ENCODE assay signal across 9 cellular contexts in genomic region chr3:85576091-85576690, GRCh38.
A peak's percentile ranks its signal among the peaks of the same experiment; 100 is the strongest.
DNase-seq lines count a peak whose midpoint lies in the region; ATAC-seq and TF ChIP-seq lines count a peak whose summit lies in the region.
"Had no signal": no experiment of that assay in that cellular context is flagged by ENCODE, and none has a peak within 500 bp of the region (broad histone marks: within the 10 kb centered on the region; RNA-seq: fewer than 3 reads in every experiment).

No MANE protein-coding gene starts in this region.

- no peaks in the 10 kb centered on the region for H4K20me1 ChIP-seq in OCI-LY1 (ENCODE audit: insufficient read depth, low read length)

- no peak overlapping the region for H3K27ac Mint-ChIP-seq in activated naive CD8-positive, alpha-beta T cell treated with anti-CD3 and anti-CD28 coated beads for 36 hours
- H3K27ac Mint-ChIP-seq: activated naive CD8-positive, alpha-beta T cell had no signal

- H3K9ac ChIP-seq in OCI-LY1 (ENCODE audit: low read length) = no peak overlapping the region

- H2AFZ ChIP-seq in OCI-LY1 (ENCODE audit: low read length) = no peak overlapping the region

- H3K27me3 ChIP-seq in OCI-LY1 (ENCODE audit: insufficient read depth, low read length) = no peaks in the 10 kb centered on the region

- H3K36me3 Mint-ChIP-seq in activated naive CD8-positive, alpha-beta T cell treated with anti-CD3 and anti-CD28 coated beads for 36 hours = no peaks in the 10 kb centered on the region
- H3K36me3 Mint-ChIP-seq: activated naive CD8-positive, alpha-beta T cell had no signal

- intact Hi-C loops in left cardiac atrium (cut with DNase I) = loop anchor here in 1 of 2 donors (10.0 kb wide), 1 partner anchor 601 kb away; no protein-coding TSS in a partner anchor

- H3F3A ChIP-seq in OCI-LY1 (ENCODE audit: insufficient read depth, low read length) = no peaks in the 10 kb centered on the region

- H3K9me2 ChIP-seq in OCI-LY1 (ENCODE audit: low read depth, low read length) = no peaks in the 10 kb centered on the region

- no peaks in the 10 kb centered on the region for H3K79me2 ChIP-seq in OCI-LY1 (ENCODE audit: insufficient read depth, low read length)

- H3K27me3 Mint-ChIP-seq in activated naive CD8-positive, alpha-beta T cell treated with anti-CD3 and anti-CD28 coated beads for 36 hours = no peaks in the 10 kb centered on the region

- no peak overlapping the region for H3K4me2 ChIP-seq in OCI-LY1 (ENCODE audit: low read length)

- no peaks in the 10 kb centered on the region for H3K9me3 Mint-ChIP-seq in activated naive CD8-positive, alpha-beta T cell treated with anti-CD3 and anti-CD28 coated beads for 36 hours

- no peaks in the 10 kb centered on the region for H3K4me1 Mint-ChIP-seq in activated naive CD8-positive, alpha-beta T cell treated with anti-CD3 and anti-CD28 coated beads for 36 hours

- no peak overlapping the region for H3K27ac ChIP-seq in OCI-LY1 (ENCODE audit: low read depth, low read length, poor library complexity, severe bottlenecking)

- peak; percentile 81 for ATAC-seq in GM19372 (IDR thresholded peaks at IDR 0.05; ENCODE audit: low read depth, unreplicated experiment)
- peak; percentile 81 for ATAC-seq in HG03460 (IDR thresholded peaks at IDR 0.05; ENCODE audit: unreplicated experiment)
- ATAC-seq in left cardiac atrium = no peak

- TF ChIP-seq CTCF in OCI-LY1 (IDR thresholded peaks at IDR 0.05; ENCODE audit: low read length) = peak; percentile 65

- H3K4me1 ChIP-seq in OCI-LY1 (ENCODE audit: insufficient read depth, low read length, severe bottlenecking) = no peaks in the 10 kb centered on the region

- H3K4me3 Mint-ChIP-seq in activated naive CD8-positive, alpha-beta T cell treated with anti-CD3 and anti-CD28 coated beads for 36 hours = no peak overlapping the region
- H3K4me3 Mint-ChIP-seq: activated naive CD8-positive, alpha-beta T cell had no signal

- DNase-seq in DMS53 (lab: John Stamatoyannopoulos, UW) (peak; percentile 54), left cardiac atrium (peak; percentile 44), pulmonary artery endothelial cell (ENCODE audit: low read depth, low spot score) (peak; percentile 11), cortex of kidney (lab: John Stamatoyannopoulos, UW) (no peak)
- peak; percentile 32 for DNase-seq in activated naive CD8-positive, alpha-beta T cell treated with anti-CD3 and anti-CD28 coated beads for 36 hours

- no peak overlapping the region for H3K4me3 ChIP-seq in OCI-LY1 (ENCODE audit: low read depth, low read length, poor library complexity, severe bottlenecking)

- no peaks in the 10 kb centered on the region for H3K9me3 ChIP-seq in OCI-LY1 (ENCODE audit: low read length)

- H3K36me3 ChIP-seq in OCI-LY1 (ENCODE audit: insufficient read depth, low read length) = no peaks in the 10 kb centered on the region

Comparison
In these comparisons a context has a peak if more than half of its experiments do, and no peak if none do; other contexts are left out.
1. ATAC-seq: peak in GM19372 (single experiment) and HG03460 (single experiment); none in left cardiac atrium (0 of 2).